9 cellular contexts compared by ENCODE assay signal in the genomic region with DNA sequence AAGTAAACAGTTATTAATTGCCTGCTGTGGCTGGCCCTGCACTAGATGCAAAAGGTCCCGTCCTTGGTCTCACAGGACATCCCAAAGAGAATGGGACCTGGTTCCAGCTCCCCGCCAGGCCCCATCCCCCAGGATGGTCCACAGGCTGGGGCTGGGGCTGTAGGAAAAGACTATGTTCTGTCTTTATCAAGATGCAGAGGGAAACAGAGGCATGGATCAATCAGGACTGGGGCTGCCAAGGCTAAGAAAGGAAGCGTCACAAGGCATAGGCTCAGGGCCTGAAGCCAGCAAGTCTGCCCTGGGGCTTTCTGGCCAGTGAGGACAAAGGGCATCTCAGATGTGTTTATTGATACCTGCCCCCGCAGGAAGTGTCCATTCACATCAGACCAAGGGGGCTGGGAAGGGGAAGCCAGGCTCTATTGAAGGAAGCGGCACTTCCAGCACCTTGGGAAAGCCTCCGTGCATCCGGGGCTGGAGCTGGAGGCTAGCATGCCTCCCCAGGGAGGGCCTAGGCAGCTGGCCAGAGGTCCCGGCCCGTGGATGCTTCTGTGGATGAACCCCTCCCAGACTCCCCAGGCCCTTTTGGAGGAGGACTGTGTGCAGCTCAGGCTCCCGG.
DNase-seq lines count a peak whose midpoint lies in the region; FAIRE-seq and TF ChIP-seq lines count a peak whose summit lies in the region.
"Had no signal": no experiment of that assay in that cellular context is flagged by ENCODE, and none has a peak within 500 bp of the region (broad histone marks: within the 10 kb centered on the region; RNA-seq: fewer than 3 reads in every experiment).

No MANE protein-coding gene starts in this region.

- H3K27me3 ChIP-seq in duodenal mucosa (ENCODE audit: control insufficient read depth in 1 of 2, insufficient read depth in 2 of 2, low read length in 2 of 2) (no peaks in the 10 kb centered on the region), muscle layer of duodenum (ENCODE audit: low read depth, low read length) (no peaks in the 10 kb centered on the region)

- H3K4me1 ChIP-seq in duodenal mucosa (ENCODE audit: control insufficient read depth in 1 of 2, insufficient read depth in 2 of 2, low read length in 2 of 2) = peaks cover 89 to 96% of the 10 kb centered on the region in 2 donors
- peaks cover 39 to 70% of the 10 kb centered on the region in 2 donors for H3K4me1 ChIP-seq in muscle layer of duodenum (ENCODE audit: control insufficient read depth in 1 of 2, insufficient read depth in 2 of 2, low read length in 2 of 2)

- DNase-seq in activated naive CD4-positive, alpha-beta T cell treated with Interleukin-2 at 50 U/mL for 16 hours = no peak
- DNase-seq in NCI-H1092 treated with DMSO at 0.1 percent for 48 hours (lab: John Stamatoyannopoulos, UW) (no peak), GM19239 (ENCODE audit: insufficient read length, low spot score) (no peak), iPS-NIHi11 (ENCODE audit: low spot score) (no peak), GM13976 (ENCODE audit: low spot score) (no peak)

- TF ChIP-seq CTCF in GM13976 (IDR thresholded peaks at IDR 0.05; ENCODE audit: borderline replicate concordance, control extremely low read depth, extremely low read depth, insufficient read depth, missing control alignments) = no peak

- H3K4me3 ChIP-seq in duodenal mucosa (ENCODE audit: low read depth in 1 of 2, low read length in 2 of 2) = peak overlapping the region; percentile 33 to 44
- H3K4me3 ChIP-seq in muscle layer of duodenum (ENCODE audit: low read depth in 1 of 2, low read length in 2 of 2) = peak overlapping the region; percentile 1 to 19

- peak overlapping the region; percentile 97 for H3K27ac Mint-ChIP-seq in activated naive CD4-positive, alpha-beta T cell treated with anti-CD3 and anti-CD28 coated beads, Interleukin-2, amount 50 U/mL, for 24 hours

- no peak for FAIRE-seq in GM19239 (lab: Jason Lieb, UNC)

- peaks cover 36% of the 10 kb centered on the region for H3K36me3 Mint-ChIP-seq in activated naive CD4-positive, alpha-beta T cell treated with anti-CD3 and anti-CD28 coated beads, Interleukin-2, amount 50 U/mL, for 24 hours

- peak overlapping the region; percentile 28 to 65 for H3K9ac ChIP-seq in duodenal mucosa (ENCODE audit: low read depth in 1 of 2, low read length in 2 of 2)

- in situ Hi-C loops in GM13976 (cut with MboI; ENCODE audit: low sequenced_read_pairs, unreplicated experiment) = no loop called here

- peaks cover 81% of the 10 kb centered on the region for H3K4me1 Mint-ChIP-seq in activated naive CD4-positive, alpha-beta T cell treated with anti-CD3 and anti-CD28 coated beads, Interleukin-2, amount 50 U/mL, for 24 hours

- H3K36me3 ChIP-seq in duodenal mucosa (ENCODE audit: control insufficient read depth in 1 of 2, insufficient read depth in 2 of 2, low read length in 2 of 2) = peaks cover 3 to 5% of the 10 kb centered on the region in 2 donors
- peaks cover 0 to 3% of the 10 kb centered on the region in 2 donors for H3K36me3 ChIP-seq in muscle layer of duodenum (ENCODE audit: control insufficient read depth in 1 of 2, insufficient read depth in 2 of 2, low read length in 2 of 2)

- H3K9me3 ChIP-seq in duodenal mucosa (ENCODE audit: control insufficient read depth in 1 of 2, low read length in 2 of 2) (no peaks in the 10 kb centered on the region), muscle layer of duodenum (ENCODE audit: control insufficient read depth in 1 of 2, low read length in 2 of 2) (no peaks in the 10 kb centered on the region)

- H3K9me3 Mint-ChIP-seq in activated naive CD4-positive, alpha-beta T cell treated with anti-CD3 and anti-CD28 coated beads, Interleukin-2, amount 50 U/mL, for 24 hours = no peaks in the 10 kb centered on the region

- no peaks in the 10 kb centered on the region for H3K27me3 Mint-ChIP-seq in activated naive CD4-positive, alpha-beta T cell treated with anti-CD3 and anti-CD28 coated beads, Interleukin-2, amount 50 U/mL, for 24 hours

- H3K27ac ChIP-seq in duodenal mucosa (ENCODE audit: low read depth, low read length) = peak overlapping the region; percentile 95
- peak overlapping the region; percentile 95 for H3K27ac ChIP-seq in muscle layer of duodenum (ENCODE audit: low read length)
- H3K27ac ChIP-seq: VCaP had no signal

- H3K4me3 Mint-ChIP-seq in activated naive CD4-positive, alpha-beta T cell treated with anti-CD3 and anti-CD28 coated beads, Interleukin-2, amount 50 U/mL, for 24 hours = peak overlapping the region; percentile 95
